30 cellular contexts compared by ENCODE assay signal in genomic region chr6:139863964-139864363, GRCh38.
DNase-seq lines count a peak whose midpoint lies in the region; ATAC-seq and TF ChIP-seq lines count a peak whose summit lies in the region.
"Had no signal": no experiment of that assay in that cellular context is flagged by ENCODE, and none has a peak within 500 bp of the region (broad histone marks: within the 10 kb centered on the region; RNA-seq: fewer than 3 reads in every experiment).

No MANE protein-coding gene starts in this region.

- H3K27ac ChIP-seq in IMR-90 (ENCODE audit: insufficient read depth, low read length) = no peak overlapping the region
- no peak overlapping the region for H3K27ac ChIP-seq in parathyroid adenoma
- no peak overlapping the region for H3K27ac ChIP-seq in trophoblast cell (ENCODE audit: low read depth, low read length)
- H3K27ac ChIP-seq: esophagus muscularis mucosa, foreskin keratinocyte, HL-60, PC-9, suprapubic skin had no signal

- no peak overlapping the region for H3K4me3 ChIP-seq in IMR-90 (ENCODE audit: insufficient read depth, low read depth, low read length)
- H3K4me3 ChIP-seq in parathyroid adenoma (ENCODE audit: low read depth, low read length) = no peak overlapping the region
- no peak overlapping the region for H3K4me3 ChIP-seq in trophoblast cell (ENCODE audit: low read depth, low read length)
- H3K4me3 ChIP-seq: esophagus muscularis mucosa, GM23338, PC-9, suprapubic skin had no signal

- no peak overlapping the region for H3K4me2 ChIP-seq in IMR-90 (ENCODE audit: low read depth, low read length)
- H3K4me2 ChIP-seq in parathyroid adenoma (ENCODE audit: low read length) = no peak overlapping the region
- H3K4me2 ChIP-seq in trophoblast cell (ENCODE audit: low read length) = no peak overlapping the region
- H3K4me2 ChIP-seq: GM23338, PC-9 had no signal

- no peaks in the 10 kb centered on the region for H4K20me1 ChIP-seq in IMR-90 (ENCODE audit: insufficient read depth, low read length)

- H3K4ac ChIP-seq in IMR-90 (ENCODE audit: low read depth, low read length) = peak overlapping the region; percentile 52; the same call in 1 of the 2 replicates
- no peak overlapping the region for H3K4ac ChIP-seq in trophoblast cell (ENCODE audit: low read depth, low read length)

- BruUV-seq in IMR-90 (replicated peaks; lab: Mats Ljungman, UMichigan) = no TSS peak

- peak overlapping the region; percentile 72; the same call in 2 of the 3 replicates for H2BK15ac ChIP-seq in IMR-90 (ENCODE audit: low read depth, low read length)

- WGBS in IMR-90 (ENCODE audit: extremely low coverage in 2 of 2, insufficient read length in 1 of 2), 2 experiments = no CpG with 5 or more reads among the region's 1 CpG
- whole genome bisulfite sequencing in trophoblast cell (ENCODE audit: extremely low coverage, insufficient coverage, insufficient read length) = no CpG with 5 or more reads among the region's 1 CpG

- H3K9ac ChIP-seq in IMR-90 (ENCODE audit: low read depth, low read length) = no peak overlapping the region
- H3K9ac ChIP-seq in parathyroid adenoma = no peak overlapping the region
- H3K9ac ChIP-seq in trophoblast cell (ENCODE audit: low read length) = no peak overlapping the region

- ATAC-seq in GM19043 (IDR thresholded peaks at IDR 0.05; ENCODE audit: low read depth, unreplicated experiment) (peak; percentile 45), HG02678 (IDR thresholded peaks at IDR 0.05; ENCODE audit: unreplicated experiment) (peak; percentile 53), IMR-90 (ENCODE audit: low read depth) (no peak)
- ATAC-seq: activated naive CD8-positive, alpha-beta T cell treated with anti-CD3 and anti-CD28 coated beads, Interleukin-2, amount 50 U/mL, for 24 hours; foreskin keratinocyte; GM23338; Right ventricle myocardium inferior; sciatic nerve; stimulated activated naive B cell treated with anti-CD40 and anti-IgM and Interleukin-4, amounts not matched to agents 10 μg/mL and 1 μg/mL and 100 μg/mL, for 72 hours had no signal

- H3K79me1 ChIP-seq in IMR-90 (ENCODE audit: low read depth in 1 of 2, low read length in 2 of 2) (no peaks in the 10 kb centered on the region), trophoblast cell (ENCODE audit: low read length) (no peaks in the 10 kb centered on the region)

- H3K36me3 ChIP-seq in IMR-90 (ENCODE audit: control insufficient read depth, insufficient read depth, low read length) (no peaks in the 10 kb centered on the region), parathyroid adenoma (ENCODE audit: control insufficient read depth, insufficient read depth, low read length) (no peaks in the 10 kb centered on the region), trophoblast cell (ENCODE audit: control insufficient read depth in 1 of 2, insufficient read depth in 2 of 2, low read length in 2 of 2) (no peaks in the 10 kb centered on the region)
- H3K36me3 ChIP-seq: esophagus muscularis mucosa, suprapubic skin had no signal

- no peak overlapping the region for H4K12ac ChIP-seq in trophoblast cell (ENCODE audit: low read depth, low read length)

- in situ Hi-C loops in IMR-90 (cut with MboI; ENCODE audit: low sequenced_read_pairs) = no loop called here

- 0 out of 2 replicates have a peak, but pooled peaks cover 6% of the 10 kb centered on the region for H3K9me1 ChIP-seq in IMR-90 (ENCODE audit: insufficient read depth, low read length)

- H4K91ac ChIP-seq in IMR-90 (ENCODE audit: insufficient read depth, low read depth, low read length) (peak overlapping the region; percentile 32; the same call in 1 of the 2 replicates), trophoblast cell (ENCODE audit: low read depth, low read length) (no peak overlapping the region)

- no peak overlapping the region for H2AK9ac ChIP-seq in IMR-90 (replicated peaks; ENCODE audit: low read depth, low read length, poor library complexity)

- H2BK20ac ChIP-seq in IMR-90 (ENCODE audit: low read depth, low read length) = peak overlapping the region; percentile 41

- no peak overlapping the region for H3K4me3 Mint-ChIP-seq in endothelial cell (ENCODE audit: unreplicated experiment)
- H3K4me3 Mint-ChIP-seq: activated naive CD8-positive, alpha-beta T cell treated with anti-CD3 and anti-CD28 coated beads, Interleukin-2, amount 50 U/mL, for 24 hours; endodermal cell; GM23338; memory B cell; stimulated activated naive B cell treated with anti-CD40 and anti-IgM and Interleukin-4, amounts not matched to agents 10 μg/mL and 1 μg/mL and 100 μg/mL, for 72 hours had no signal

- H3K27me3 ChIP-seq in IMR-90 (ENCODE audit: control insufficient read depth, insufficient read depth, low read length) = no peaks in the 10 kb centered on the region
- no peaks in the 10 kb centered on the region for H3K27me3 ChIP-seq in parathyroid adenoma (ENCODE audit: control insufficient read depth, insufficient read depth, low read length)
- H3K27me3 ChIP-seq in trophoblast cell (ENCODE audit: insufficient read depth, low read length) = no peaks in the 10 kb centered on the region
- H3K27me3 ChIP-seq: esophagus muscularis mucosa, foreskin keratinocyte, suprapubic skin had no signal

- no peak for TF ChIP-seq POLR2A in IMR-90 (IDR thresholded peaks at IDR 0.05; ENCODE audit: low read depth, low read length)

- H2BK120ac ChIP-seq in IMR-90 (ENCODE audit: low read depth, low read length) (peak overlapping the region; percentile 54), trophoblast cell (ENCODE audit: insufficient read depth, low read length, poor library complexity) (no peak overlapping the region)

- no peaks in the 10 kb centered on the region for H3K4me1 Mint-ChIP-seq in endothelial cell (ENCODE audit: unreplicated experiment)
- H3K4me1 Mint-ChIP-seq: activated naive CD8-positive, alpha-beta T cell treated with anti-CD3 and anti-CD28 coated beads, Interleukin-2, amount 50 U/mL, for 24 hours; memory B cell; stimulated activated naive B cell treated with anti-CD40 and anti-IgM and Interleukin-4, amounts not matched to agents 10 μg/mL and 1 μg/mL and 100 μg/mL, for 72 hours had no signal

- no peaks in the 10 kb centered on the region for H3K9me3 ChIP-seq in IMR-90 (ENCODE audit: control insufficient read depth, insufficient read depth, low read length)
- no peaks in the 10 kb centered on the region for H3K9me3 ChIP-seq in parathyroid adenoma (ENCODE audit: control insufficient read depth, low read length)
- H3K9me3 ChIP-seq in trophoblast cell (ENCODE audit: insufficient read depth, low read depth, low read length) = no peaks in the 10 kb centered on the region
- H3K9me3 ChIP-seq: esophagus muscularis mucosa, suprapubic skin had no signal

- peak overlapping the region; percentile 73 for H2AK5ac ChIP-seq in IMR-90 (ENCODE audit: low read depth, low read length)
- no peak overlapping the region for H2AK5ac ChIP-seq in trophoblast cell (ENCODE audit: low read length)

- H3K27me3 Mint-ChIP-seq in endothelial cell (ENCODE audit: unreplicated experiment) = peaks cover 3% of the 10 kb centered on the region
- H3K27me3 Mint-ChIP-seq: stimulated activated naive B cell treated with anti-CD40 and anti-IgM and Interleukin-4, amounts not matched to agents 10 μg/mL and 1 μg/mL and 100 μg/mL, for 72 hours had no signal

- intact Hi-C loops in IMR-90 (cut with micrococcal nuclease) = no loop called here

- H3K14ac ChIP-seq in IMR-90 (replicated peaks; ENCODE audit: low read depth, low read length) (no peak overlapping the region; the same call in 1 of the 2 replicates), trophoblast cell (ENCODE audit: low read length) (no peak overlapping the region)

- H3K79me2 ChIP-seq in parathyroid adenoma (no peaks in the 10 kb centered on the region), trophoblast cell (ENCODE audit: control insufficient read depth, insufficient read depth, low read length, poor library complexity) (no peaks in the 10 kb centered on the region)

- CTCF ChIA-PET in IMR-90 (lab: Yijun Ruan, JAX) = no interaction called here

- no peak for TF ChIP-seq RAD21 in IMR-90 (IDR thresholded peaks at IDR 0.05; ENCODE audit: low read length)

- dilution Hi-C loops in IMR-90 (cut with HindIII; ENCODE audit: low sequenced_read_pairs, unreplicated experiment) = no loop called here

- H2AFZ ChIP-seq in IMR-90 (replicated peaks; ENCODE audit: low read length, poor library complexity) (no peak overlapping the region), parathyroid adenoma (peak overlapping the region; percentile 5), trophoblast cell (ENCODE audit: insufficient read depth, low read length, poor library complexity) (no peak overlapping the region)
- H2AFZ ChIP-seq: GM23338, PC-9 had no signal

- POLR2A ChIA-PET in IMR-90 (lab: Charles Lee; ENCODE audit: unreplicated experiment) = no interaction called here

- H4K8ac ChIP-seq in IMR-90 (ENCODE audit: low read depth in 2 of 2, low read length in 2 of 2) (peak overlapping the region in 1 of 2 experiments; percentile 20; a peak in 1 of 4 replicates), trophoblast cell (ENCODE audit: low read depth, low read length) (no peak overlapping the region)

- H3K18ac ChIP-seq in IMR-90 (ENCODE audit: low read depth, low read length) (peak overlapping the region; percentile 95; the same call in 1 of the 2 replicates), trophoblast cell (ENCODE audit: low read length) (no peak overlapping the region)

- H3K4me1 ChIP-seq in IMR-90 (ENCODE audit: control insufficient read depth, insufficient read depth, low read length) = peaks cover 8% of the 10 kb centered on the region
- H3K4me1 ChIP-seq in parathyroid adenoma = peaks cover 4% of the 10 kb centered on the region
- H3K4me1 ChIP-seq in trophoblast cell (ENCODE audit: control insufficient read depth in 1 of 2, insufficient read depth in 2 of 2, low read length in 2 of 2) = no peaks in the 10 kb centered on the region
- H3K4me1 ChIP-seq: esophagus muscularis mucosa, foreskin keratinocyte, suprapubic skin had no signal

- H4K5ac ChIP-seq in IMR-90 (ENCODE audit: low read depth, low read length) = peak overlapping the region; percentile 88; the same call in 1 of the 2 replicates

- no peaks in the 10 kb centered on the region for H3K36me3 Mint-ChIP-seq in endothelial cell (ENCODE audit: low read depth, unreplicated experiment)
- H3K36me3 Mint-ChIP-seq: memory B cell; stimulated activated naive B cell treated with anti-CD40 and anti-IgM and Interleukin-4, amounts not matched to agents 10 μg/mL and 1 μg/mL and 100 μg/mL, for 72 hours had no signal

- H2BK12ac ChIP-seq in trophoblast cell (ENCODE audit: low read length) = no peak overlapping the region

- H3K56ac ChIP-seq in IMR-90 (ENCODE audit: extremely low read depth, insufficient read depth, low read length) = no peak overlapping the region

- DNase-seq in IMR-90 (no peak), endothelial cell (ENCODE audit: low spot score) (no peak), trophoblast cell (no peak)
- no peak for DNase-seq in stimulated activated CD8-positive, alpha-beta memory T cell treated with anti-CD3 and anti-CD28 coated beads, Interleukin-4, amount 100 ng/mL, for 48 hours
- DNase-seq: activated gamma-delta T cell; activated naive CD8-positive, alpha-beta T cell treated with anti-CD3 and anti-CD28 coated beads, Interleukin-2, amount 50 U/mL, for 24 hours; activated T-cell treated with anti-CD3 and anti-CD28 coated beads for 4 hours; C1 segment of cervical spinal cord; central memory CD4-positive, alpha-beta T cell; COR-L47; DMS79 treated with DMSO at 0.1 percent for 48 hours; endodermal cell; foreskin keratinocyte; NCI-H1048; NCI-H187; NCI-H510A treated with DMSO at 0.1 percent for 48 hours; NK-92 treated with Interleukin-12 subunit alpha and Interleukin-12 subunit beta, amount 100 ng/mL, for 24 hours; PC-9; stimulated activated CD4-positive, alpha-beta T cell treated with anti-CD3 and anti-CD28 coated beads, Interleukin-4, amount 100 ng/mL, for 24 hours; stimulated activated naive B cell treated with anti-CD40 and anti-IgM and Interleukin-4, amounts not matched to agents 10 μg/mL and 1 μg/mL and 100 μg/mL, for 72 hours had no signal

- H2BK5ac ChIP-seq in IMR-90 (ENCODE audit: low read depth, low read length, poor library complexity, severe bottlenecking) = peak overlapping the region; percentile 58
- H2BK5ac ChIP-seq in trophoblast cell (ENCODE audit: low read depth, low read length, poor library complexity) = no peak overlapping the region

- H3K23ac ChIP-seq in IMR-90 (ENCODE audit: low read depth, low read length) (peak overlapping the region; percentile 12; the same call in 1 of the 2 replicates), trophoblast cell (ENCODE audit: low read length) (no peak overlapping the region)

- H3K9me3 Mint-ChIP-seq in endothelial cell (ENCODE audit: unreplicated experiment) = no peaks in the 10 kb centered on the region
- H3K9me3 Mint-ChIP-seq: activated naive CD8-positive, alpha-beta T cell treated with anti-CD3 and anti-CD28 coated beads, Interleukin-2, amount 50 U/mL, for 24 hours; endodermal cell; GM23338; memory B cell; stimulated activated naive B cell treated with anti-CD40 and anti-IgM and Interleukin-4, amounts not matched to agents 10 μg/mL and 1 μg/mL and 100 μg/mL, for 72 hours had no signal

- TF ChIP-seq CTCF in IMR-90 (conservative IDR thresholded peaks at IDR 0.05; ENCODE audit: low read depth, low read length) (no peak), parathyroid adenoma (IDR thresholded peaks at IDR 0.05) (no peak), endothelial cell (IDR thresholded peaks at IDR 0.05; ENCODE audit: unreplicated experiment) (no peak)

- no peak overlapping the region for H3K27ac Mint-ChIP-seq in endothelial cell (ENCODE audit: unreplicated experiment)
- H3K27ac Mint-ChIP-seq: activated naive CD8-positive, alpha-beta T cell treated with anti-CD3 and anti-CD28 coated beads, Interleukin-2, amount 50 U/mL, for 24 hours; endodermal cell; GM23338; memory B cell; stimulated activated naive B cell treated with anti-CD40 and anti-IgM and Interleukin-4, amounts not matched to agents 10 μg/mL and 1 μg/mL and 100 μg/mL, for 72 hours had no signal
